Comparison of ENCODE assay signal across 1 cellular context in the genomic region with DNA sequence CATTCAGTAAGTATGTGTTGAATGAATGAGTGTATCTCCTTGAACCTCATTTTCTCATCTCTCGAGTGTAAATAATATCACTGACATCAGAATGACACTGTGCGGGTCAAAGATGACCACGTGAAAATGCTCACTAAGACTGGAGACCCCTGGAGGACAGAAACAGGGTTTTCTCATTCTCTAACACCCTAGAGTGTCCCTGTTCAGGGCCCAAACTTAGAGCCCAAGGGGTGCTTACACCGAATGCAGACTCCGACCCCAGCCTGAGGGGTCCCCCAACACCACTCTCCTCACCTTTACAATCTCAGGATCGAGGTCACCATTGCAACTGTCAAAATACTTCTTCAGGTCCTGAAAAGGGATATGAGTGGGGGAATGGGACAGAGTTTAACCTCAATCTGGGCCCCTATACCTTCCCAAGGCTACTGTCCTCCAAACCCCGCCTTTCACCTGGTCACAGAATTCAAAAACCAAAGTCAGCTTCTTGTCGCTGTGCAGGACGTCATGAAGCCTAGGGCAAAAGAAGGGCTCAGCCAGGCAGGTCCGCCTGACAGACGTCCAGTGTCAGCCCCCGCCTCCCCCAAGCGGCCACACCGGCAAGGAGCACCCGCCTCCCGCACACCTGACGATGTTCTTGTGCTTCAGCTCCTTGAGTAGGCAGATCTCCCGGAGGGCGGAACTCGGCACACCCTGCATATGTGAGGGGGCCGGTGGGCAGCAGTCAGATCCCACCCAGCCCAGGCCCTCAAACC.
TF ChIP-seq lines count a peak whose summit lies in the region.

No MANE protein-coding gene starts in this region.

TF ChIP-seq in K562, 482 proteins besides CTCF, POLR2A, EP300 and RAD21 (continued from another document and continues in another):
- TF ChIP-seq, protein P1, sequence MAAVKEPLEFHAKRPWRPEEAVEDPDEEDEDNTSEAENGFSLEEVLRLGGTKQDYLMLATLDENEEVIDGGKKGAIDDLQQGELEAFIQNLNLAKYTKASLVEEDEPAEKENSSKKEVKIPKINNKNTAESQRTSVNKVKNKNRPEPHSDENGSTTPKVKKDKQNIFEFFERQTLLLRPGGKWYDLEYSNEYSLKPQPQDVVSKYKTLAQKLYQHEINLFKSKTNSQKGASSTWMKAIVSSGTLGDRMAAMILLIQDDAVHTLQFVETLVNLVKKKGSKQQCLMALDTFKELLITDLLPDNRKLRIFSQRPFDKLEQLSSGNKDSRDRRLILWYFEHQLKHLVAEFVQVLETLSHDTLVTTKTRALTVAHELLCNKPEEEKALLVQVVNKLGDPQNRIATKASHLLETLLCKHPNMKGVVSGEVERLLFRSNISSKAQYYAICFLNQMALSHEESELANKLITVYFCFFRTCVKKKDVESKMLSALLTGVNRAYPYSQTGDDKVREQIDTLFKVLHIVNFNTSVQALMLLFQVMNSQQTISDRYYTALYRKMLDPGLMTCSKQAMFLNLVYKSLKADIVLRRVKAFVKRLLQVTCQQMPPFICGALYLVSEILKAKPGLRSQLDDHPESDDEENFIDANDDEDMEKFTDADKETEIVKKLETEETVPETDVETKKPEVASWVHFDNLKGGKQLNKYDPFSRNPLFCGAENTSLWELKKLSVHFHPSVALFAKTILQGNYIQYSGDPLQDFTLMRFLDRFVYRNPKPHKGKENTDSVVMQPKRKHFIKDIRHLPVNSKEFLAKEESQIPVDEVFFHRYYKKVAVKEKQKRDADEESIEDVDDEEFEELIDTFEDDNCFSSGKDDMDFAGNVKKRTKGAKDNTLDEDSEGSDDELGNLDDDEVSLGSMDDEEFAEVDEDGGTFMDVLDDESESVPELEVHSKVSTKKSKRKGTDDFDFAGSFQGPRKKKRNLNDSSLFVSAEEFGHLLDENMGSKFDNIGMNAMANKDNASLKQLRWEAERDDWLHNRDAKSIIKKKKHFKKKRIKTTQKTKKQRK (IDR thresholded peaks at IDR 0.05; ENCODE audit: borderline replicate concordance, low read depth, low read length): no peak
- TF ChIP-seq ZNF140 (CRISPR knock-in tag; IDR thresholded peaks at IDR 0.05) (no peak), MAFK (IDR thresholded peaks at IDR 0.05; ENCODE audit: low read length) (no peak), ZNF224 (CRISPR knock-in tag; IDR thresholded peaks at IDR 0.05) (peak; percentile 57; the same call in 1 of the 2 replicates), BRF1 (IDR thresholded peaks at IDR 0.05; ENCODE audit: borderline replicate concordance, extremely low read depth, insufficient read length) (no peak), ZSCAN32 (CRISPR knock-in tag; IDR thresholded peaks at IDR 0.05) (no peak), TBL1XR1 (IDR thresholded peaks at IDR 0.05; ENCODE audit: low read length in 2 of 2) (no peak), ERF (CRISPR knock-in tag; IDR thresholded peaks at IDR 0.05) (no peak), ZNF146 (CRISPR knock-in tag; IDR thresholded peaks at IDR 0.05; ENCODE audit: unreplicated experiment) (no peak), RBM15 (IDR thresholded peaks at IDR 0.05; ENCODE audit: insufficient read depth, low read length) (no peak), BCOR (IDR thresholded peaks at IDR 0.05) (no peak), HMG20A (CRISPR knock-in tag; conservative IDR thresholded peaks at IDR 0.05) (no peak), MCM5 (IDR thresholded peaks at IDR 0.05; ENCODE audit: low read depth) (no peak), CXXC5 (CRISPR knock-in tag; IDR thresholded peaks at IDR 0.05) (peak; percentile 47; the same call in 1 of the 2 replicates), PML (IDR thresholded peaks at IDR 0.05; ENCODE audit: low read length) (no peak), PHF21A (IDR thresholded peaks at IDR 0.05; ENCODE audit: borderline replicate concordance, low read depth) (no peak), RBM25 (IDR thresholded peaks at IDR 0.05; ENCODE audit: low read depth, low read length, severe bottlenecking) (no peak), NCOA2 (IDR thresholded peaks at IDR 0.05; ENCODE audit: partially characterized antibody in 2 of 2) (no peak), ZNF586 (CRISPR knock-in tag; conservative IDR thresholded peaks at IDR 0.05) (no peak), MEF2A (IDR thresholded peaks at IDR 0.05; ENCODE audit: control insufficient read depth, low read depth, low read length) (no peak), CREM (IDR thresholded peaks at IDR 0.05; ENCODE audit: low read depth) (peak; percentile 66), ARID2 (IDR thresholded peaks at IDR 0.05) (no peak), SRSF3 (IDR thresholded peaks at IDR 0.05; ENCODE audit: insufficient read depth, low read length) (no peak), ZSCAN29 (IDR thresholded peaks at IDR 0.05) (no peak), RBBP5 (IDR thresholded peaks at IDR 0.05; ENCODE audit: borderline replicate concordance, insufficient read depth, low read length, poor library complexity, severe bottlenecking) (no peak), TAF1 (IDR thresholded peaks at IDR 0.05; ENCODE audit: control insufficient read depth, extremely low read depth, insufficient read depth, low read length, severe bottlenecking) (no peak)
- TF ChIP-seq, protein P2, sequence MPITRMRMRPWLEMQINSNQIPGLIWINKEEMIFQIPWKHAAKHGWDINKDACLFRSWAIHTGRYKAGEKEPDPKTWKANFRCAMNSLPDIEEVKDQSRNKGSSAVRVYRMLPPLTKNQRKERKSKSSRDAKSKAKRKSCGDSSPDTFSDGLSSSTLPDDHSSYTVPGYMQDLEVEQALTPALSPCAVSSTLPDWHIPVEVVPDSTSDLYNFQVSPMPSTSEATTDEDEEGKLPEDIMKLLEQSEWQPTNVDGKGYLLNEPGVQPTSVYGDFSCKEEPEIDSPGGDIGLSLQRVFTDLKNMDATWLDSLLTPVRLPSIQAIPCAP (CRISPR knock-in tag; IDR thresholded peaks at IDR 0.05; ENCODE audit: borderline replicate concordance): no peak; the same call in 1 of the 2 replicates
- TF ChIP-seq, protein P3, sequence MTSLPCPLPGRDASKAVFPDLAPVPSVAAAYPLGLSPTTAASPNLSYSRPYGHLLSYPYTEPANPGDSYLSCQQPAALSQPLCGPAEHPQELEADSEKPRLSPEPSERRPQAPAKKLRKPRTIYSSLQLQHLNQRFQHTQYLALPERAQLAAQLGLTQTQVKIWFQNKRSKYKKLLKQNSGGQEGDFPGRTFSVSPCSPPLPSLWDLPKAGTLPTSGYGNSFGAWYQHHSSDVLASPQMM (CRISPR knock-in tag; IDR thresholded peaks at IDR 0.05): no peak
- TF ChIP-seq, protein P4, sequence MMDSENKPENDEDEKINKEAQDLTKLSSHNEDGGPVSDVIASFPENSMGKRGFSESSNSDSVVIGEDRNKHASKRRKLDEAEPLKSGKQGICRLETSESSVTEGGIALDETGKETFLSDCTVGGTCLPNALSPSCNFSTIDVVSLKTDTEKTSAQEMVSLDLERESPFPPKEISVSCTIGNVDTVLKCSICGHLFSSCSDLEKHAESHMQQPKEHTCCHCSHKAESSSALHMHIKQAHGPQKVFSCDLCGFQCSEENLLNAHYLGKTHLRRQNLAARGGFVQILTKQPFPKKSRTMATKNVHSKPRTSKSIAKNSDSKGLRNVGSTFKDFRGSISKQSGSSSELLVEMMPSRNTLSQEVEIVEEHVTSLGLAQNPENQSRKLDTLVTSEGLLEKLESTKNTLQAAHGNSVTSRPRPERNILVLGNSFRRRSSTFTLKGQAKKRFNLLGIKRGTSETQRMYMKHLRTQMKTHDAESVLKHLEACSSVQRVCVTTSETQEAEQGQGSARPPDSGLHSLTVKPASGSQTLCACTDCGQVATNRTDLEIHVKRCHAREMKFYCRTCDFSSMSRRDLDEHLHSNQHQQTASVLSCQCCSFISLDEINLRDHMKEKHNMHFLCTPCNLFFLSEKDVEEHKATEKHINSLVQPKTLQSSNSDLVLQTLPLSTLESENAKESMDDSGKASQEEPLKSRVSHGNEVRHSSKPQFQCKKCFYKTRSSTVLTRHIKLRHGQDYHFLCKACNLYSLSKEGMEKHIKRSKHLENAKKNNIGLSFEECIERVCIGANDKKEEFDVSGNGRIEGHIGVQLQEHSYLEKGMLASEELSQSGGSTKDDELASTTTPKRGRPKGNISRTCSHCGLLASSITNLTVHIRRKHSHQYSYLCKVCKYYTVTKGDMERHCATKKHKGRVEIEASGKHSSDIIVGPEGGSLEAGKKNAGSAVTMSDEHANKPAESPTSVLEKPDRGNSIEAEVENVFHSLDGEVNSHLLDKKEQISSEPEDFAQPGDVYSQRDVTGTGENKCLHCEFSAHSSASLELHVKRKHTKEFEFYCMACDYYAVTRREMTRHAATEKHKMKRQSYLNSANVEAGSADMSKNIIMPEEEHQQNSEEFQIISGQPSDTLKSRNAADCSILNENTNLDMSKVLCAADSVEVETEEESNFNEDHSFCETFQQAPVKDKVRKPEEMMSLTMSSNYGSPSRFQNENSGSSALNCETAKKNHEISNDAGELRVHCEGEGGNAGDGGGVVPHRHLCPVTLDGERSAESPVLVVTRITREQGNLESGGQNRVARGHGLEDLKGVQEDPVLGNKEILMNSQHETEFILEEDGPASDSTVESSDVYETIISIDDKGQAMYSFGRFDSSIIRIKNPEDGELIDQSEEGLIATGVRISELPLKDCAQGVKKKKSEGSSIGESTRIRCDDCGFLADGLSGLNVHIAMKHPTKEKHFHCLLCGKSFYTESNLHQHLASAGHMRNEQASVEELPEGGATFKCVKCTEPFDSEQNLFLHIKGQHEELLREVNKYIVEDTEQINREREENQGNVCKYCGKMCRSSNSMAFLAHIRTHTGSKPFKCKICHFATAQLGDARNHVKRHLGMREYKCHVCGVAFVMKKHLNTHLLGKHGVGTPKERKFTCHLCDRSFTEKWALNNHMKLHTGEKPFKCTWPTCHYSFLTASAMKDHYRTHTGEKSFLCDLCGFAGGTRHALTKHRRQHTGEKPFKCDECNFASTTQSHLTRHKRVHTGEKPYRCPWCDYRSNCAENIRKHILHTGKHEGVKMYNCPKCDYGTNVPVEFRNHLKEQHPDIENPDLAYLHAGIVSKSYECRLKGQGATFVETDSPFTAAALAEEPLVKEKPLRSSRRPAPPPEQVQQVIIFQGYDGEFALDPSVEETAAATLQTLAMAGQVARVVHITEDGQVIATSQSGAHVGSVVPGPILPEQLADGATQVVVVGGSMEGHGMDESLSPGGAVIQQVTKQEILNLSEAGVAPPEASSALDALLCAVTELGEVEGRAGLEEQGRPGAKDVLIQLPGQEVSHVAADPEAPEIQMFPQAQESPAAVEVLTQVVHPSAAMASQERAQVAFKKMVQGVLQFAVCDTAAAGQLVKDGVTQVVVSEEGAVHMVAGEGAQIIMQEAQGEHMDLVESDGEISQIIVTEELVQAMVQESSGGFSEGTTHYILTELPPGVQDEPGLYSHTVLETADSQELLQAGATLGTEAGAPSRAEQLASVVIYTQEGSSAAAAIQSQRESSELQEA (IDR thresholded peaks at IDR 0.05; ENCODE audit: low read depth): no peak
- TF ChIP-seq, protein P5, sequence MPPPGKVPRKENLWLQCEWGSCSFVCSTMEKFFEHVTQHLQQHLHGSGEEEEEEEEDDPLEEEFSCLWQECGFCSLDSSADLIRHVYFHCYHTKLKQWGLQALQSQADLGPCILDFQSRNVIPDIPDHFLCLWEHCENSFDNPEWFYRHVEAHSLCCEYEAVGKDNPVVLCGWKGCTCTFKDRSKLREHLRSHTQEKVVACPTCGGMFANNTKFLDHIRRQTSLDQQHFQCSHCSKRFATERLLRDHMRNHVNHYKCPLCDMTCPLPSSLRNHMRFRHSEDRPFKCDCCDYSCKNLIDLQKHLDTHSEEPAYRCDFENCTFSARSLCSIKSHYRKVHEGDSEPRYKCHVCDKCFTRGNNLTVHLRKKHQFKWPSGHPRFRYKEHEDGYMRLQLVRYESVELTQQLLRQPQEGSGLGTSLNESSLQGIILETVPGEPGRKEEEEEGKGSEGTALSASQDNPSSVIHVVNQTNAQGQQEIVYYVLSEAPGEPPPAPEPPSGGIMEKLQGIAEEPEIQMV (tag; conservative IDR thresholded peaks at IDR 0.05; ENCODE audit: low read depth): no peak
- TF ChIP-seq, protein P6, sequence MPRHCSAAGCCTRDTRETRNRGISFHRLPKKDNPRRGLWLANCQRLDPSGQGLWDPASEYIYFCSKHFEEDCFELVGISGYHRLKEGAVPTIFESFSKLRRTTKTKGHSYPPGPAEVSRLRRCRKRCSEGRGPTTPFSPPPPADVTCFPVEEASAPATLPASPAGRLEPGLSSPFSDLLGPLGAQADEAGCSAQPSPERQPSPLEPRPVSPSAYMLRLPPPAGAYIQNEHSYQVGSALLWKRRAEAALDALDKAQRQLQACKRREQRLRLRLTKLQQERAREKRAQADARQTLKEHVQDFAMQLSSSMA (CRISPR knock-in tag; IDR thresholded peaks at IDR 0.05): no peak
- TF ChIP-seq, protein P7, sequence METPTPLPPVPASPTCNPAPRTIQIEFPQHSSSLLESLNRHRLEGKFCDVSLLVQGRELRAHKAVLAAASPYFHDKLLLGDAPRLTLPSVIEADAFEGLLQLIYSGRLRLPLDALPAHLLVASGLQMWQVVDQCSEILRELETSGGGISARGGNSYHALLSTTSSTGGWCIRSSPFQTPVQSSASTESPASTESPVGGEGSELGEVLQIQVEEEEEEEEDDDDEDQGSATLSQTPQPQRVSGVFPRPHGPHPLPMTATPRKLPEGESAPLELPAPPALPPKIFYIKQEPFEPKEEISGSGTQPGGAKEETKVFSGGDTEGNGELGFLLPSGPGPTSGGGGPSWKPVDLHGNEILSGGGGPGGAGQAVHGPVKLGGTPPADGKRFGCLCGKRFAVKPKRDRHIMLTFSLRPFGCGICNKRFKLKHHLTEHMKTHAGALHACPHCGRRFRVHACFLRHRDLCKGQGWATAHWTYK (CRISPR knock-in tag; IDR thresholded peaks at IDR 0.05): no peak
- TF ChIP-seq, protein P8, sequence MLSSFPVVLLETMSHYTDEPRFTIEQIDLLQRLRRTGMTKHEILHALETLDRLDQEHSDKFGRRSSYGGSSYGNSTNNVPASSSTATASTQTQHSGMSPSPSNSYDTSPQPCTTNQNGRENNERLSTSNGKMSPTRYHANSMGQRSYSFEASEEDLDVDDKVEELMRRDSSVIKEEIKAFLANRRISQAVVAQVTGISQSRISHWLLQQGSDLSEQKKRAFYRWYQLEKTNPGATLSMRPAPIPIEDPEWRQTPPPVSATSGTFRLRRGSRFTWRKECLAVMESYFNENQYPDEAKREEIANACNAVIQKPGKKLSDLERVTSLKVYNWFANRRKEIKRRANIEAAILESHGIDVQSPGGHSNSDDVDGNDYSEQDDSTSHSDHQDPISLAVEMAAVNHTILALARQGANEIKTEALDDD (IDR thresholded peaks at IDR 0.05): no peak
- TF ChIP-seq, protein P9, sequence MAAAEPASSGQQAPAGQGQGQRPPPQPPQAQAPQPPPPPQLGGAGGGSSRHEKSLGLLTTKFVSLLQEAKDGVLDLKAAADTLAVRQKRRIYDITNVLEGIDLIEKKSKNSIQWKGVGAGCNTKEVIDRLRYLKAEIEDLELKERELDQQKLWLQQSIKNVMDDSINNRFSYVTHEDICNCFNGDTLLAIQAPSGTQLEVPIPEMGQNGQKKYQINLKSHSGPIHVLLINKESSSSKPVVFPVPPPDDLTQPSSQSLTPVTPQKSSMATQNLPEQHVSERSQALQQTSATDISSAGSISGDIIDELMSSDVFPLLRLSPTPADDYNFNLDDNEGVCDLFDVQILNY (CRISPR knock-in tag; IDR thresholded peaks at IDR 0.05): 0 out of 2 replicates have a peak, but pooled peaks have one; percentile 80
- TF ChIP-seq, protein P10, sequence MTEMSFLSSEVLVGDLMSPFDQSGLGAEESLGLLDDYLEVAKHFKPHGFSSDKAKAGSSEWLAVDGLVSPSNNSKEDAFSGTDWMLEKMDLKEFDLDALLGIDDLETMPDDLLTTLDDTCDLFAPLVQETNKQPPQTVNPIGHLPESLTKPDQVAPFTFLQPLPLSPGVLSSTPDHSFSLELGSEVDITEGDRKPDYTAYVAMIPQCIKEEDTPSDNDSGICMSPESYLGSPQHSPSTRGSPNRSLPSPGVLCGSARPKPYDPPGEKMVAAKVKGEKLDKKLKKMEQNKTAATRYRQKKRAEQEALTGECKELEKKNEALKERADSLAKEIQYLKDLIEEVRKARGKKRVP (CRISPR knock-in tag; IDR thresholded peaks at IDR 0.05): no peak
